Comparison of ENCODE assay signal across 22 cellular contexts in genomic region chr7:43692582-43693373, GRCh38. TPM values are rescaled to one million over a fixed set of nuclear protein-coding genes. Genes with fewer than 3 reads are reported as not detected.
A peak's percentile ranks its signal among the peaks of the same experiment; 100 is the strongest.
DNase-seq lines count a peak whose midpoint lies in the region; TF ChIP-seq lines count a peak whose summit lies in the region.
"Had no signal": no experiment of that assay in that cellular context is flagged by ENCODE, and none has a peak within 500 bp of the region (broad histone marks: within the 10 kb centered on the region; RNA-seq: fewer than 3 reads in every experiment).

No MANE protein-coding gene starts in this region.

- H3K4me1 ChIP-seq in Caco-2 (0 out of 2 replicates have a peak, but pooled peaks cover 9% of the 10 kb centered on the region), transverse colon (peaks cover 0 to 8% (median 0%) of the 10 kb centered on the region in 4 donors), trophoblast cell (ENCODE audit: control insufficient read depth in 1 of 2, insufficient read depth in 2 of 2, low read length in 2 of 2) (peaks cover 0 to 5% of the 10 kb centered on the region in 2 experiments)
- H3K4me1 ChIP-seq: BE2C, testis had no signal

- H3K27me3 ChIP-seq in Caco-2 (replicated peaks; ENCODE audit: control insufficient read depth, insufficient read depth, low read length) (no peaks in the 10 kb centered on the region), transverse colon (no peaks in the 10 kb centered on the region), trophoblast cell (ENCODE audit: insufficient read depth, low read length) (no peaks in the 10 kb centered on the region)
- H3K27me3 ChIP-seq: BE2C, ovary, testis had no signal

- no peak overlapping the region for H3K18ac ChIP-seq in trophoblast cell (ENCODE audit: low read length)

- CTCF ChIA-PET in Caco-2 (lab: Charles Lee) = interaction anchor here (1.4 kb wide), 1 partner anchor 110 kb away, joined by 6 read pairs; the partner anchor contains the start of gene STK17A

- intact Hi-C loops in Caco-2 (cut with micrococcal nuclease; ENCODE audit: unreplicated experiment) = no loop called here
- intact Hi-C loops in transverse colon (cut with DNase I; ENCODE audit: low total_unique reads) = no loop called here

- no peak for TF ChIP-seq POLR2A in transverse colon (IDR thresholded peaks at IDR 0.05)

- H3K4me3 Mint-ChIP-seq in HFFc6 (no peak overlapping the region), Caco-2 (ENCODE audit: unreplicated experiment) (no peak overlapping the region)
- H3K4me3 Mint-ChIP-seq: activated CD4-positive, alpha-beta memory T cell treated with anti-CD3 and anti-CD28 coated beads for 36 hours; activated T-cell treated with anti-CD3 and anti-CD28 coated beads, Interleukin-2, amount 50 U/mL, for 4 hours; brain; dendritic cell treated with granulocyte-macrophage colony-stimulating factor and Interleukin-4, amounts not matched to agents 40 ng/mL and 50 ng/mL, for 4 days; H9 had no signal

- no peak overlapping the region for H3K23ac ChIP-seq in trophoblast cell (ENCODE audit: low read length)

- no peak overlapping the region for H3K9ac ChIP-seq in trophoblast cell (ENCODE audit: low read length)

- H3K27me3 Mint-ChIP-seq in HFFc6 (ENCODE audit: insufficient read depth) (no peaks in the 10 kb centered on the region), Caco-2 (ENCODE audit: insufficient read depth, unreplicated experiment) (no peaks in the 10 kb centered on the region)
- H3K27me3 Mint-ChIP-seq: activated CD4-positive, alpha-beta memory T cell treated with anti-CD3 and anti-CD28 coated beads for 36 hours; brain; dendritic cell treated with granulocyte-macrophage colony-stimulating factor and Interleukin-4, amounts not matched to agents 40 ng/mL and 50 ng/mL, for 4 days had no signal

- H3K14ac ChIP-seq in trophoblast cell (ENCODE audit: low read length) = no peak overlapping the region

- H2BK120ac ChIP-seq in trophoblast cell (ENCODE audit: insufficient read depth, low read length, poor library complexity) = no peak overlapping the region

- H4K91ac ChIP-seq in trophoblast cell (ENCODE audit: low read depth, low read length) = no peak overlapping the region

- no peak overlapping the region for H2BK5ac ChIP-seq in trophoblast cell (ENCODE audit: low read depth, low read length, poor library complexity)

- no peak overlapping the region for H4K12ac ChIP-seq in trophoblast cell (ENCODE audit: low read depth, low read length)

- H3K36me3 ChIP-seq in Caco-2 (ENCODE audit: control insufficient read depth, insufficient read depth, low read length) = no peaks in the 10 kb centered on the region
- no peaks in the 10 kb centered on the region for H3K36me3 ChIP-seq in transverse colon
- H3K36me3 ChIP-seq in trophoblast cell (ENCODE audit: control insufficient read depth in 1 of 2, insufficient read depth in 2 of 2, low read length in 2 of 2) = no peaks in the 10 kb centered on the region
- H3K36me3 ChIP-seq: BE2C, ovary had no signal

- peak; percentile 74 for DNase-seq in Caki2 (ENCODE audit: low read depth)
- DNase-seq in HFFc6 = peak; percentile 19
- DNase-seq in SHP77 treated with DMSO at 0.1 percent for 48 hours (lab: John Stamatoyannopoulos, UW) = peak; percentile 60
- DNase-seq in kidney glomerular epithelial cell (lab: John Stamatoyannopoulos, UW) = peak; percentile 2
- no peak for DNase-seq in Caco-2
- no peak for DNase-seq in transverse colon
- no peak for DNase-seq in NCI-H2171 (lab: John Stamatoyannopoulos, UW)
- DNase-seq in trophoblast cell = no peak
- DNase-seq: activated CD4-positive, alpha-beta memory T cell treated with anti-CD3 and anti-CD28 coated beads for 36 hours; activated T-cell treated with anti-CD3 and anti-CD28 coated beads, Interleukin-2, amount 50 U/mL, for 4 hours; BE2C; DMS79; erythroblast; H9; Kasumi-1; NCI-H1417; ovary; testis had no signal

- H3K4me2 ChIP-seq in trophoblast cell (ENCODE audit: low read length) = no peak overlapping the region

- TF ChIP-seq EP300 in transverse colon (IDR thresholded peaks at IDR 0.05; ENCODE audit: low read depth) = no peak

- no peak overlapping the region for H2AK5ac ChIP-seq in trophoblast cell (ENCODE audit: low read length)

- H3K4me3 ChIP-seq in Caco-2 (ENCODE audit: low read depth, low read length) = no peak overlapping the region
- H3K4me3 ChIP-seq in transverse colon = no peak overlapping the region
- H3K4me3 ChIP-seq in trophoblast cell (ENCODE audit: low read depth, low read length) = no peak overlapping the region
- H3K4me3 ChIP-seq: ovary, skin epidermis, testis had no signal

- TF ChIP-seq CTCF in HFFc6 (IDR thresholded peaks at IDR 0.05) (peak; percentile 30; the same call in 1 of the 2 replicates), Caco-2 (IDR thresholded peaks at IDR 0.05; ENCODE audit: insufficient read depth in 1 of 2, low read depth in 1 of 2, low read length in 1 of 2, severe bottlenecking in 1 of 2, unreplicated experiment in 1 of 2) (no peak), transverse colon (IDR thresholded peaks at IDR 0.05) (no peak)

- H3K4ac ChIP-seq in trophoblast cell (ENCODE audit: low read depth, low read length) = no peak overlapping the region

- no peak overlapping the region for H4K8ac ChIP-seq in trophoblast cell (ENCODE audit: low read depth, low read length)

- no peak overlapping the region for H3K27ac Mint-ChIP-seq in HFFc6
- H3K27ac Mint-ChIP-seq in Caco-2 (ENCODE audit: unreplicated experiment) = no peak overlapping the region
- H3K27ac Mint-ChIP-seq: activated CD4-positive, alpha-beta memory T cell treated with anti-CD3 and anti-CD28 coated beads for 36 hours; activated naive CD4-positive, alpha-beta T cell treated with anti-CD3 and anti-CD28 coated beads, Interleukin-2, amount 50 U/mL, for 72 hours; brain; dendritic cell treated with granulocyte-macrophage colony-stimulating factor and Interleukin-4, amounts not matched to agents 40 ng/mL and 50 ng/mL, for 4 days; H9 had no signal

- peaks cover 3% of the 10 kb centered on the region; the same call in 1 of the 2 replicates for H3K9me3 Mint-ChIP-seq in HFFc6
- H3K9me3 Mint-ChIP-seq in Caco-2 (ENCODE audit: unreplicated experiment) = no peaks in the 10 kb centered on the region
- H3K9me3 Mint-ChIP-seq: activated T-cell treated with anti-CD3 and anti-CD28 coated beads, Interleukin-2, amount 50 U/mL, for 4 hours had no signal

- H3K4me1 Mint-ChIP-seq in HFFc6 (ENCODE audit: low read depth) (peaks cover 32% of the 10 kb centered on the region), Caco-2 (ENCODE audit: low read depth, unreplicated experiment) (no peaks in the 10 kb centered on the region)

- BruUV-seq in Caco-2 (replicated peaks; lab: Mats Ljungman, UMichigan) = no TSS peak

- H3K27ac ChIP-seq in transverse colon (no peak overlapping the region), trophoblast cell (ENCODE audit: low read depth, low read length) (no peak overlapping the region)
- H3K27ac ChIP-seq: ovary, skin epidermis, testis had no signal

- no peak overlapping the region for H2BK12ac ChIP-seq in trophoblast cell (ENCODE audit: low read length)

- peaks cover 3% of the 10 kb centered on the region for H3K79me2 ChIP-seq in trophoblast cell (ENCODE audit: control insufficient read depth, insufficient read depth, low read length, poor library complexity)

- WGBS in transverse colon (ENCODE audit: low coverage in 1 of 2), 2 donors = 44 to 63% methylated on average over 1 to 2 of the region's 2 CpGs
- WGBS in trophoblast cell (ENCODE audit: extremely low coverage, insufficient coverage, insufficient read length) = no CpG with 5 or more reads among the region's 2 CpGs

- H3K36me3 Mint-ChIP-seq in HFFc6 (ENCODE audit: low read depth) = peaks cover 4% of the 10 kb centered on the region
- no peaks in the 10 kb centered on the region for H3K36me3 Mint-ChIP-seq in Caco-2 (ENCODE audit: insufficient read depth, unreplicated experiment)

- H3K9me3 ChIP-seq in Caco-2 (no peaks in the 10 kb centered on the region), transverse colon (no peaks in the 10 kb centered on the region), trophoblast cell (ENCODE audit: insufficient read depth, low read depth, low read length) (no peaks in the 10 kb centered on the region)
- H3K9me3 ChIP-seq: BE2C, ovary, testis had no signal

- POLR2A ChIA-PET in Caco-2 (lab: Charles Lee) = no interaction called here

- H3K79me1 ChIP-seq in trophoblast cell (ENCODE audit: low read length) = no peaks in the 10 kb centered on the region

- in situ Hi-C loops in Caki2 (cut with HindIII; ENCODE audit: low pct_unique_long_range_greater_than_20kb, low sequenced_read_pairs) = no loop called here
- in situ Hi-C loops in transverse colon (cut with MboI; ENCODE audit: low pct_ligation_motif_present in 1 of 4, low pct_unique_long_range_greater_than_20kb in 1 of 4, low sequenced_read_pairs in 3 of 4) = loop anchor here in 1 of 4 donors (10.0 kb wide), 1 partner anchor 108 kb away; the partner anchor contains the start of gene STK17A

- no peak overlapping the region for H2AFZ ChIP-seq in trophoblast cell (ENCODE audit: insufficient read depth, low read length, poor library complexity)

RNA-seq across cellular contexts. Expression of gene COA1, which starts 36.5 kb away (rescaled TPM):
- total RNA-seq in Caki2 (2014; rRNA removed; shearing (Covaris generic); ENCODE audit: low replicate concordance) = 104 and 128 TPM in 2 replicates
- 10 to 100 TPM; 52.5 to 61.5 (median 57.3) TPM for total RNA-seq in HFFc6 (2021; fragmentation: NEBNext Ultra II Directional; extraction: Animal tissue kit (Norgen Biotek cat#: 25700))
- total RNA-seq in Caco-2 (2022) = 93.4 and 94.7 TPM in 2 replicates
- 10 to 100 TPM; 31.8 to 53.2 (median 39.8) TPM for total RNA-seq in transverse colon
- polyA plus RNA-seq in trophoblast cell (2013) = 53.7 and 54.7 TPM in 2 replicates

Comparison
In these comparisons a context has a peak if more than half of its experiments do, and no peak if none do; other contexts are left out.
1. DNase-seq: peak in Caki2 (single experiment), HFFc6 (single experiment), SHP77 treated with DMSO at 0.1 percent for 48 hours (single experiment) and kidney glomerular epithelial cell (single experiment); none in Caco-2 (0 of 2), transverse colon (single experiment), NCI-H2171 (single experiment) and trophoblast cell (0 of 2).